In genomic region chr2:174780871-174781270, GRCh38 we compare ENCODE assay signal across 17 cellular contexts. TPM values are rescaled to one million over a fixed set of nuclear protein-coding genes. Genes with fewer than 3 reads are reported as not detected.
"Had no signal": no experiment of that assay in that cellular context is flagged by ENCODE, and none has a peak within 500 bp of the region (broad histone marks: within the 10 kb centered on the region; RNA-seq: fewer than 3 reads in every experiment).

No MANE protein-coding gene starts in this region.

- H3K27me3 ChIP-seq: right lobe of liver, spleen, upper lobe of left lung had no signal

- H3K27ac ChIP-seq: neutrophil, prostate gland, right lobe of liver, spleen, upper lobe of left lung had no signal

- H3K4me1 ChIP-seq: prostate gland, right lobe of liver had no signal

- H3K27ac Mint-ChIP-seq: activated T-cell treated with anti-CD3 and anti-CD28 coated beads, Interleukin-2, amount 50 U/mL, for 72 hours; stimulated activated naive B cell treated with anti-CD40 and anti-IgM and Interleukin-4, amounts not matched to agents 10 μg/mL and 1 μg/mL and 100 μg/mL, for 72 hours had no signal

- FAIRE-seq: keratinocyte had no signal

- H3K9me3 ChIP-seq: neutrophil, prostate gland, right lobe of liver, spleen, upper lobe of left lung had no signal

- H3K4me3 ChIP-seq: prostate gland, right lobe of liver, spleen, upper lobe of left lung had no signal

- H3K36me3 ChIP-seq: neutrophil, prostate gland, right lobe of liver, spleen, upper lobe of left lung had no signal

- H3K9me3 Mint-ChIP-seq: activated T-cell treated with anti-CD3 and anti-CD28 coated beads, Interleukin-2, amount 50 U/mL, for 72 hours; effector memory CD8-positive, alpha-beta T cell; stimulated activated naive B cell treated with anti-CD40 and anti-IgM and Interleukin-4, amounts not matched to agents 10 μg/mL and 1 μg/mL and 100 μg/mL, for 72 hours had no signal

- ATAC-seq: activated T-cell treated with anti-CD3 and anti-CD28 coated beads, Interleukin-2, amount 50 U/mL, for 72 hours; effector memory CD8-positive, alpha-beta T cell; left ventricle myocardium superior; right lobe of liver; stimulated activated naive B cell treated with anti-CD40 and anti-IgM and Interleukin-4, amounts not matched to agents 10 μg/mL and 1 μg/mL and 100 μg/mL, for 72 hours had no signal

- H3K27me3 Mint-ChIP-seq: effector memory CD8-positive, alpha-beta T cell had no signal

- H3K4me3 Mint-ChIP-seq: effector memory CD8-positive, alpha-beta T cell; stimulated activated naive B cell treated with anti-CD40 and anti-IgM and Interleukin-4, amounts not matched to agents 10 μg/mL and 1 μg/mL and 100 μg/mL, for 72 hours had no signal

- DNase-seq: activated CD4-positive, alpha-beta T cell treated with anti-CD3 and anti-CD28 coated beads, Interleukin-2, amount 50 U/mL, for 1 hour; activated naive CD4-positive, alpha-beta T cell; central memory CD4-positive, alpha-beta T cell; cortex of kidney; effector memory CD8-positive, alpha-beta T cell; left ventricle myocardium superior; right lobe of liver; spleen; stimulated activated CD4-positive, alpha-beta T cell treated with anti-CD3 and anti-CD28 coated beads, Interleukin-1b, Interleukin-23, amount 100 ng/mL, for 48 hours; stimulated activated naive B cell treated with anti-CD40 and anti-IgM and Interleukin-4, amounts not matched to agents 10 μg/mL and 1 μg/mL and 100 μg/mL, for 72 hours; upper lobe of left lung had no signal

- H3K36me3 Mint-ChIP-seq: stimulated activated naive B cell treated with anti-CD40 and anti-IgM and Interleukin-4, amounts not matched to agents 10 μg/mL and 1 μg/mL and 100 μg/mL, for 72 hours had no signal

RNA-seq across cellular contexts. Expression of gene CHRNA1, which starts 16.6 kb away (rescaled TPM):
- total RNA-seq: activated T-cell treated with anti-CD3 and anti-CD28 coated beads, Interleukin-2, amount 50 U/mL, for 72 hours; epithelial cell of proximal tubule; left ventricle myocardium superior; T-helper 2 cell treated with Interferon-gamma antibody and Interleukin-4, amounts not matched to agents 100 ng/mL and 5 ng/mL, for 36 hours had no signal
- polyA plus RNA-seq: keratinocyte had no signal
